In the genomic region with DNA sequence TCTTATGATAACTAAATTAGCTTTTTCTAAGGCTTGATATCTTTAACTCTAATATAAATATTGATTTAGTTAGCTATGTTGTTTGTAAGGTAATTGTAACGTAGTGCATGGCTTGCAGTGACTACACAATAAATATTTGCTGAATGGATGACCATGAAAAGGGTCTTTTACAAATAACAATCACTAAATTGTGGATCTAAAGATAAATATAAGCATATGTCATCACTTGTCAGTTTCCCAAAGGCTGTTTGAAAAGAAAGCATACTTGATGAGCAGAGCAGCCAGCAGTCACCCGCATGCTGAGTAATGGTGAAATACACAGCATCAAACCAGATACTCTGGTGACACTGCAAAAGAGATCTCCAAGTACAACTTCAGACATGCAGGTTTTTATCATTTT, we compare ENCODE assay signal across 15 cellular contexts.
"Had no signal": no experiment of that assay in that cellular context is flagged by ENCODE, and none has a peak within 500 bp of the region (broad histone marks: within the 10 kb centered on the region; RNA-seq: fewer than 3 reads in every experiment).

No MANE protein-coding gene starts in this region.

- H3K4me1 ChIP-seq: pancreas had no signal

- H3K9me3 ChIP-seq: left ventricle myocardium inferior, mucosa of descending colon, pancreas had no signal

- H3K27ac Mint-ChIP-seq: activated CD4-positive, alpha-beta T cell treated with anti-CD3 and anti-CD28 coated beads, Interleukin-2, amount 10 ng/mL, durations not matched to agents 7 days and 5 days; activated naive CD8-positive, alpha-beta T cell treated with anti-CD3 and anti-CD28 coated beads, Interleukin-2, amount 10 ng/mL, durations not matched to agents 7 days and 5 days; naive thymus-derived CD4-positive, alpha-beta T cell had no signal

- DNase-seq: activated CD4-positive, alpha-beta T cell treated with anti-CD3 and anti-CD28 coated beads, Interleukin-2, amount 10 ng/mL, durations not matched to agents 7 days and 5 days; activated CD8-positive, alpha-beta memory T cell treated with anti-CD3 and anti-CD28 coated beads, Interleukin-2, amount 50 U/mL, for 48 hours; activated naive CD8-positive, alpha-beta T cell treated with anti-CD3 and anti-CD28 coated beads, Interleukin-2, amount 10 ng/mL, durations not matched to agents 7 days and 5 days; aorta; cerebellar nuclear complex; effector CD8-positive, alpha-beta T cell; foreskin fibroblast; glutamatergic neuron; hypothalamus; left ventricle myocardium inferior; mucosa of descending colon; naive thymus-derived CD4-positive, alpha-beta T cell; pancreas; stimulated activated CD4-positive, alpha-beta T cell treated with anti-CD3 and anti-CD28 coated beads, Interleukin-1b, Interleukin-23, amount 100 ng/mL, for 48 hours had no signal

- H3K4me1 Mint-ChIP-seq: activated naive CD8-positive, alpha-beta T cell treated with anti-CD3 and anti-CD28 coated beads, Interleukin-2, amount 10 ng/mL, durations not matched to agents 7 days and 5 days had no signal

- H3K9me3 Mint-ChIP-seq: activated CD4-positive, alpha-beta T cell treated with anti-CD3 and anti-CD28 coated beads, Interleukin-2, amount 10 ng/mL, durations not matched to agents 7 days and 5 days; activated naive CD8-positive, alpha-beta T cell treated with anti-CD3 and anti-CD28 coated beads, Interleukin-2, amount 10 ng/mL, durations not matched to agents 7 days and 5 days had no signal

- FAIRE-seq: pancreas, urothelium cell line had no signal

- H3K4me3 Mint-ChIP-seq: activated CD4-positive, alpha-beta T cell treated with anti-CD3 and anti-CD28 coated beads, Interleukin-2, amount 10 ng/mL, durations not matched to agents 7 days and 5 days; activated naive CD8-positive, alpha-beta T cell treated with anti-CD3 and anti-CD28 coated beads, Interleukin-2, amount 10 ng/mL, durations not matched to agents 7 days and 5 days had no signal

- H3K36me3 ChIP-seq: left ventricle myocardium inferior, pancreas had no signal

- H3K27ac ChIP-seq: left ventricle myocardium inferior, pancreas had no signal

- H3K4me3 ChIP-seq: left ventricle myocardium inferior, mucosa of descending colon, pancreas had no signal
